8 cellular contexts compared by ENCODE assay signal in the genomic region with DNA sequence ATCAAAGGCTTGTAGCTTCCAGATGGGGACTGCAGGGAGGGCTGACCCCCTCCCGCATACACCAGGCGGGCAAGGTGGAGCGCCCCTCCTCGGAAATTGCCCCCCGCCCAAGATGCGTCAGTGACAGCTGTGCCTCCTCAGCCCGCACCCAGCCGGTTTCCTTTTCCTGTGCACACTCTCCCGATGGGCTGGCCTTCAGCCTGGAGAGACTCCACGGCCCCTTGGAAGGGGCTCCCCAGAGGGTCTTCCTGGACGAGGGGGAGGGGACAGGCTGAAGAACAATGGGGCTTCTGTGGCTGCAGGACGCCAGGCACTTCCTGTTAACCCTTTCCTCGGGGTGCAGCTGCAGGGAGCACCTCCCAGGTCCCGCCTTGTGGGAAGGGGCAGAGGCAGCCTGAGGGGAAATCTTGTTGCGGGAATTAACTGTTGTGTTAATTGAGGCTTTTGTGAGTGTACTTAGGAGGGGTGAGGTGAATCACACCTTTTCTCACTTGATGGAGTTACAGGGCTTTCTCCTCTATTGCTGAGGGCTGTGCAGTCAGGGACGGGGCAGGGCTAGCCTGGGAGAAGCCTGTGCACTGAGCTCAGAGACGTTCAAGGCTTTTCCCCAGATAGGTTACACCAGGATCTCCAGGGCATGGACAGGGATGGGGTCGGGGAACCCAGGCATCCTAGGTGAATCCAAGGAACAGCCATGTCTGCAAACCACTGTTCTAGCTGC. TPM values are rescaled to one million over a fixed set of nuclear protein-coding genes. Genes with fewer than 3 reads are reported as not detected.
DNase-seq lines count a peak whose midpoint lies in the region; ATAC-seq and TF ChIP-seq lines count a peak whose summit lies in the region.

No MANE protein-coding gene starts in this region.

- no peaks in the 10 kb centered on the region for H3K27me3 ChIP-seq in esophagus (ENCODE audit: control insufficient read depth in 1 of 2, insufficient read depth in 2 of 2, low read length in 2 of 2)
- H3K27me3 ChIP-seq in muscle layer of duodenum (ENCODE audit: low read depth, low read length), result no peaks in the 10 kb centered on the region
- H3K27me3 ChIP-seq in vagina, result no peaks in the 10 kb centered on the region

- H3K36me3 ChIP-seq in esophagus (ENCODE audit: control insufficient read depth in 2 of 2, insufficient read depth in 2 of 2, low read length in 1 of 2) (no peaks in the 10 kb centered on the region), muscle layer of duodenum (ENCODE audit: control insufficient read depth in 1 of 2, insufficient read depth in 2 of 2, low read length in 2 of 2) (no peaks in the 10 kb centered on the region), vagina (no peaks in the 10 kb centered on the region)

- no peak for TF ChIP-seq POLR2A in vagina (IDR thresholded peaks at IDR 0.05)

- H3K27ac Mint-ChIP-seq in activated CD4-positive, alpha-beta memory T cell treated with anti-CD3 and anti-CD28 coated beads for 36 hours, result peak overlapping the region; percentile 99

- DNase-seq in NCI-H2196 treated with DMSO at 0.1 percent for 48 hours (lab: John Stamatoyannopoulos, UW; ENCODE audit: unreplicated experiment) (peak; percentile 52), vagina (ENCODE audit: extremely low spot score in 2 of 2) (no peak), midbrain (lab: John Stamatoyannopoulos, UW) (no peak)
- DNase-seq in activated CD4-positive, alpha-beta memory T cell treated with anti-CD3 and anti-CD28 coated beads for 36 hours, result peak; percentile 69

- H3K9me3 Mint-ChIP-seq in activated CD4-positive, alpha-beta memory T cell treated with anti-CD3 and anti-CD28 coated beads for 36 hours, result no peaks in the 10 kb centered on the region

- TF ChIP-seq CTCF in GM12875 (IDR thresholded peaks at IDR 0.05; ENCODE audit: borderline replicate concordance, insufficient read depth, low read depth, low read length) (no peak), vagina (IDR thresholded peaks at IDR 0.05) (no peak)

- H3K9me3 ChIP-seq in esophagus (ENCODE audit: control insufficient read depth in 2 of 2, insufficient read depth in 1 of 2, low read depth in 1 of 2, low read length in 1 of 2) (no peaks in the 10 kb centered on the region), muscle layer of duodenum (ENCODE audit: control insufficient read depth in 1 of 2, low read length in 2 of 2) (no peaks in the 10 kb centered on the region), vagina (no peaks in the 10 kb centered on the region)

- H3K36me3 Mint-ChIP-seq in activated CD4-positive, alpha-beta memory T cell treated with anti-CD3 and anti-CD28 coated beads for 36 hours, result no peaks in the 10 kb centered on the region

- H3K27me3 Mint-ChIP-seq in activated CD4-positive, alpha-beta memory T cell treated with anti-CD3 and anti-CD28 coated beads for 36 hours, result no peaks in the 10 kb centered on the region

- intact Hi-C loops in activated CD4-positive, alpha-beta memory T cell treated with anti-CD3 and anti-CD28 coated beads for 36 hours (cut with micrococcal nuclease), result loop anchor here (5.0 kb wide), 1 partner anchor 673 kb away; no protein-coding TSS in a partner anchor
- intact Hi-C loops in vagina (cut with DNase I), result no loop called here

- H3K4me1 ChIP-seq in esophagus (ENCODE audit: control insufficient read depth in 2 of 2, insufficient read depth in 2 of 2, low read length in 1 of 2) (peaks cover 11 to 13% of the 10 kb centered on the region in 2 donors), muscle layer of duodenum (ENCODE audit: control insufficient read depth in 1 of 2, insufficient read depth in 2 of 2, low read length in 2 of 2) (peaks cover 17 to 20% of the 10 kb centered on the region in 2 donors), vagina (peaks cover 74% of the 10 kb centered on the region)

- CTCF ChIA-PET in activated CD4-positive, alpha-beta memory T cell treated with anti-CD3 and anti-CD28 coated beads for 36 hours (lab: Charles Lee), result interaction anchor here (0.8 to 3.0 kb wide), 5 partner anchors 9 to 30 kb away, joined by 4 to 17 read pairs (median 8); partner anchors contain the start of genes IER2 and STX10

- POLR2A ChIA-PET in activated CD4-positive, alpha-beta memory T cell treated with anti-CD3 and anti-CD28 coated beads for 36 hours (lab: Charles Lee), result interaction anchor here (0.5 to 9.2 kb wide), 6 partner anchors 9 to 609 kb away, joined by 4 to 167 read pairs (median 6); partner anchors contain the start of gene NACC1

- H3K4me3 ChIP-seq in GM12875 (ENCODE audit: low read depth, low read length) (peak overlapping the region; percentile 17), esophagus (ENCODE audit: low read depth in 1 of 2, low read length in 2 of 2) (peak overlapping the region; percentile 1 to 20), muscle layer of duodenum (ENCODE audit: low read depth in 1 of 2, low read length in 2 of 2) (peak overlapping the region; percentile 33 to 54), vagina (peak overlapping the region; percentile 40 to 44)

- 8 to 10% methylated on average over 18 of the region's 18 CpGs for WGBS in esophagus, 2 donors

- H3K27ac ChIP-seq in esophagus (ENCODE audit: low read depth in 2 of 2, low read length in 1 of 2), result peak overlapping the region; percentile 96 to 97
- H3K27ac ChIP-seq in muscle layer of duodenum (ENCODE audit: low read length), result peak overlapping the region; percentile 99
- H3K27ac ChIP-seq in vagina, result peak overlapping the region; percentile 97

- no peak for ATAC-seq in GM18858 (IDR thresholded peaks at IDR 0.05; ENCODE audit: unreplicated experiment)

- H3K4me3 Mint-ChIP-seq in activated CD4-positive, alpha-beta memory T cell treated with anti-CD3 and anti-CD28 coated beads for 36 hours, result peak overlapping the region; percentile 71

- peaks cover 68% of the 10 kb centered on the region for H3K4me1 Mint-ChIP-seq in activated CD4-positive, alpha-beta memory T cell treated with anti-CD3 and anti-CD28 coated beads for 36 hours (ENCODE audit: low read depth)

RNA-seq across cellular contexts. Expression of gene IER2, which starts 14.3 kb away (rescaled TPM):
- total RNA-seq in activated CD4-positive, alpha-beta memory T cell treated with anti-CD3 and anti-CD28 coated beads for 36 hours, result 100 to 1,000 TPM; 129 to 137 TPM
- polyA plus RNA-seq in esophagus, result 100 to 1,000 TPM in 1 of 2 donors, 10 to 100 TPM in 1; 52.1 to 101 TPM
- 152 TPM for total RNA-seq in vagina

RNA-seq across cellular contexts. Expression of gene STX10, which starts 14.4 kb away (rescaled TPM):
- 10 to 100 TPM; 65.5 to 66.3 TPM for total RNA-seq in activated CD4-positive, alpha-beta memory T cell treated with anti-CD3 and anti-CD28 coated beads for 36 hours
- 10 to 100 TPM; 75.1 to 76.0 TPM for polyA plus RNA-seq in esophagus
- 71.5 TPM for total RNA-seq in vagina

RNA-seq across cellular contexts. Expression of gene NACC1, which starts 46.5 kb away (rescaled TPM):
- total RNA-seq in activated CD4-positive, alpha-beta memory T cell treated with anti-CD3 and anti-CD28 coated beads for 36 hours, result 10 to 100 TPM; 89.8 to 90.9 TPM
- polyA plus RNA-seq in esophagus, result 10 to 100 TPM; 19.5 to 39.4 TPM
- total RNA-seq in vagina, result 22.6 TPM

RNA-seq across cellular contexts. Expression of gene TRMT1, which starts 48.0 kb away (rescaled TPM):
- 10 to 100 TPM; 59.2 to 61.3 TPM for total RNA-seq in activated CD4-positive, alpha-beta memory T cell treated with anti-CD3 and anti-CD28 coated beads for 36 hours
- 10 to 100 TPM; 34.0 to 59.5 TPM for polyA plus RNA-seq in esophagus
- total RNA-seq in vagina, result 28.0 TPM

Comparison
In these comparisons a context has a peak if more than half of its experiments do, and no peak if none do; other contexts are left out.
1. DNase-seq: peak in NCI-H2196 treated with DMSO at 0.1 percent for 48 hours (single experiment) and activated CD4-positive, alpha-beta memory T cell treated with anti-CD3 and anti-CD28 coated beads for 36 hours (single experiment); none in vagina (0 of 2) and midbrain (single experiment).
2. Peak in every context shown above with its lines, with median percentiles within 50 percentile points of each other: H3K4me3 ChIP-seq and H3K27ac ChIP-seq.